In genomic region chr19:13014101-13014920, GRCh38 we compare ENCODE assay signal across 8 cellular contexts. TPM values are rescaled to one million over a fixed set of nuclear protein-coding genes. Genes with fewer than 3 reads are reported as not detected.
A peak's percentile ranks its signal among the peaks of the same experiment; 100 is the strongest.
DNase-seq lines count a peak whose midpoint lies in the region; ATAC-seq and TF ChIP-seq lines count a peak whose summit lies in the region.

No MANE protein-coding gene starts in this region.

- TF ChIP-seq CTCF in breast epithelium (IDR thresholded peaks at IDR 0.05) (no peak), upper lobe of left lung (IDR thresholded peaks at IDR 0.05) (no peak)

- H3K4me3 ChIP-seq in breast epithelium (peak overlapping the region; percentile 44 to 76 (median 45)), mesendoderm (ENCODE audit: low read length) (no peak overlapping the region), upper lobe of left lung (peak overlapping the region in 3 of 4 donors; percentile 15 to 43 (median 34))

- H2BK15ac ChIP-seq in mesendoderm (replicated peaks; ENCODE audit: low read depth) = no peak overlapping the region

- no peak overlapping the region for H3K4me2 ChIP-seq in mesendoderm (ENCODE audit: low read length)

- no peak for TF ChIP-seq EP300 in upper lobe of left lung (IDR thresholded peaks at IDR 0.05)

- H2AK5ac ChIP-seq in mesendoderm (ENCODE audit: low read length) = no peak overlapping the region

- ATAC-seq in upper lobe of left lung (ENCODE audit: low FRiP score in 2 of 2) (no peak), GM18505 (IDR thresholded peaks at IDR 0.05; ENCODE audit: unreplicated experiment) (no peak), GM19463 (IDR thresholded peaks at IDR 0.05; ENCODE audit: unreplicated experiment) (no peak)

- H3K23ac ChIP-seq in mesendoderm (ENCODE audit: low read length) = no peak overlapping the region

- H3K9me3 Mint-ChIP-seq in activated naive CD4-positive, alpha-beta T cell treated with anti-CD3 and anti-CD28 coated beads, Interleukin-2, amount 50 U/mL, for 24 hours = no peaks in the 10 kb centered on the region

- TF ChIP-seq POLR2A in breast epithelium (IDR thresholded peaks at IDR 0.05) (no peak), upper lobe of left lung (IDR thresholded peaks at IDR 0.05) (no peak), GM18505 (IDR thresholded peaks at IDR 0.05; ENCODE audit: borderline replicate concordance, extremely low read depth, insufficient read depth, insufficient read length) (no peak)

- no CpG with 5 or more reads among the region's 35 CpGs for WGBS in mesendoderm (ENCODE audit: extremely low coverage, insufficient coverage, low lambda C conversion rate)
- WGBS in upper lobe of left lung, 2 donors = 31 to 55% methylated on average over 23 to 35 of the region's 35 CpGs

- H3K36me3 Mint-ChIP-seq in activated naive CD4-positive, alpha-beta T cell treated with anti-CD3 and anti-CD28 coated beads, Interleukin-2, amount 50 U/mL, for 24 hours = no peaks in the 10 kb centered on the region

- peaks cover 25% of the 10 kb centered on the region for H3K4me1 Mint-ChIP-seq in activated naive CD4-positive, alpha-beta T cell treated with anti-CD3 and anti-CD28 coated beads, Interleukin-2, amount 50 U/mL, for 24 hours

- H3K27me3 Mint-ChIP-seq in activated naive CD4-positive, alpha-beta T cell treated with anti-CD3 and anti-CD28 coated beads, Interleukin-2, amount 50 U/mL, for 24 hours = peaks cover 35% of the 10 kb centered on the region

- no peaks in the 10 kb centered on the region for H3K79me2 ChIP-seq in mesendoderm (ENCODE audit: control insufficient read depth, insufficient read depth, low read length)

- no peaks in the 10 kb centered on the region for H3K36me3 ChIP-seq in breast epithelium
- no peaks in the 10 kb centered on the region for H3K36me3 ChIP-seq in mesendoderm (ENCODE audit: control insufficient read depth, insufficient read depth, low read length)
- H3K36me3 ChIP-seq in upper lobe of left lung = no peaks in the 10 kb centered on the region

- no peak overlapping the region for H2BK120ac ChIP-seq in mesendoderm (ENCODE audit: low read depth, low read length)

- H3K27me3 ChIP-seq in breast epithelium (no peaks in the 10 kb centered on the region), mesendoderm (ENCODE audit: insufficient read depth, low read length, poor library complexity) (peaks cover 90% of the 10 kb centered on the region), upper lobe of left lung (peaks cover 0 to 23% (median 6%) of the 10 kb centered on the region in 4 donors)

- H4K8ac ChIP-seq in mesendoderm (ENCODE audit: low read depth, low read length) = no peak overlapping the region

- H3K4ac ChIP-seq in mesendoderm (ENCODE audit: low read depth, low read length) = no peak overlapping the region

- no peak overlapping the region for H4K5ac ChIP-seq in mesendoderm (ENCODE audit: low read length)

- H3K4me3 Mint-ChIP-seq in activated naive CD4-positive, alpha-beta T cell treated with anti-CD3 and anti-CD28 coated beads, Interleukin-2, amount 50 U/mL, for 24 hours = peak overlapping the region; percentile 80

- H3K9ac ChIP-seq in mesendoderm (ENCODE audit: low read length) = no peak overlapping the region

- no peak overlapping the region for H3K18ac ChIP-seq in mesendoderm (ENCODE audit: low read length)

- H3K79me1 ChIP-seq in mesendoderm (ENCODE audit: low read length) = no peaks in the 10 kb centered on the region

- intact Hi-C loops in breast epithelium (cut with DNase I; ENCODE audit: low total_unique reads) = loop anchor here (1.0 kb wide), 1 partner anchor 38 kb away; no protein-coding TSS in a partner anchor

- DNase-seq in activated naive CD4-positive, alpha-beta T cell (lab: John Stamatoyannopoulos, UW) = no peak
- DNase-seq in breast epithelium (ENCODE audit: low spot score in 2 of 2) (no peak), mesendoderm (peak; percentile 47), upper lobe of left lung (peak; percentile 67 to 83)
- no peak for DNase-seq in stimulated activated CD4-positive, alpha-beta T cell treated with anti-CD3 and anti-CD28 coated beads, Interleukin-4, amount 100 ng/mL, for 24 hours

- H3K27ac ChIP-seq in breast epithelium = peak overlapping the region; percentile 94 to 95
- H3K27ac ChIP-seq in mesendoderm (ENCODE audit: low read depth, low read length) = no peak overlapping the region
- H3K27ac ChIP-seq in upper lobe of left lung = peak overlapping the region; percentile 72 to 89 (median 85)

- no peaks in the 10 kb centered on the region for H3K9me3 ChIP-seq in breast epithelium
- no peaks in the 10 kb centered on the region for H3K9me3 ChIP-seq in upper lobe of left lung

- peak overlapping the region; percentile 17 for H3K27ac Mint-ChIP-seq in activated naive CD4-positive, alpha-beta T cell treated with anti-CD3 and anti-CD28 coated beads, Interleukin-2, amount 50 U/mL, for 24 hours

- H2BK5ac ChIP-seq in mesendoderm (ENCODE audit: low read length) = no peak overlapping the region

- H3K4me1 ChIP-seq in breast epithelium (peaks cover 17 to 34% of the 10 kb centered on the region in 2 donors), mesendoderm (ENCODE audit: control insufficient read depth, low read depth, low read length) (peaks cover 2% of the 10 kb centered on the region), upper lobe of left lung (peaks cover 67 to 100% (median 83%) of the 10 kb centered on the region in 4 donors)

- no peak overlapping the region for H3K56ac ChIP-seq in mesendoderm (ENCODE audit: low read length)

RNA-seq across cellular contexts. Expression of gene NFIX, which starts 19.0 kb away (rescaled TPM):
- 10 to 100 TPM; 43.6 to 53.9 (median 52.8) TPM for total RNA-seq in breast epithelium
- 0.07 TPM for polyA plus RNA-seq in mesendoderm (2013, experiment 1 of 2)
- 0.10 TPM for polyA plus RNA-seq in mesendoderm (2013, experiment 2 of 2)
- 100 to 1,000 TPM in 3 of 6 donors, 10 to 100 TPM in 3; 64.0 to 188 (median 107) TPM for total RNA-seq in upper lobe of left lung

RNA-seq across cellular contexts. Expression of gene DAND5, which starts 44.9 kb away (rescaled TPM):
- total RNA-seq in breast epithelium = not detected
- polyA plus RNA-seq in mesendoderm (2013, experiment 1 of 2) = 0.03 TPM
- polyA plus RNA-seq in mesendoderm (2013, experiment 2 of 2) = 0.01 TPM
- not detected for total RNA-seq in upper lobe of left lung

RNA-seq across cellular contexts. Expression of gene GADD45GIP1, which starts 57.3 kb away (rescaled TPM):
- total RNA-seq in breast epithelium (10 to 100 TPM; 30.3 to 44.2 (median 31.5) TPM), upper lobe of left lung (10 to 100 TPM; 15.3 to 43.8 (median 26.6) TPM)
- 64.6 TPM for polyA plus RNA-seq in mesendoderm (2013, experiment 1 of 2)
- 65.6 TPM for polyA plus RNA-seq in mesendoderm (2013, experiment 2 of 2)

Comparison
In these comparisons a context has a peak if more than half of its experiments do, and no peak if none do; other contexts are left out.
1. DNase-seq: peak in mesendoderm (single experiment) and upper lobe of left lung (2 of 2); none in activated naive CD4-positive, alpha-beta T cell (0 of 4), breast epithelium (0 of 2) and stimulated activated CD4-positive, alpha-beta T cell treated with anti-CD3 and anti-CD28 coated beads, Interleukin-4, amount 100 ng/mL, for 24 hours (single experiment).